1 cellular context compared by ENCODE assay signal in genomic region chr13:113951246-113951999, GRCh38.
A peak's percentile ranks its signal among the peaks of the same experiment; 100 is the strongest.
TF ChIP-seq lines count a peak whose summit lies in the region.

No MANE protein-coding gene starts in this region.

TF ChIP-seq in WTC11, 78 proteins besides CTCF, POLR2A, EP300 and RAD21 (continued from another document):
- TF ChIP-seq, protein P1, sequence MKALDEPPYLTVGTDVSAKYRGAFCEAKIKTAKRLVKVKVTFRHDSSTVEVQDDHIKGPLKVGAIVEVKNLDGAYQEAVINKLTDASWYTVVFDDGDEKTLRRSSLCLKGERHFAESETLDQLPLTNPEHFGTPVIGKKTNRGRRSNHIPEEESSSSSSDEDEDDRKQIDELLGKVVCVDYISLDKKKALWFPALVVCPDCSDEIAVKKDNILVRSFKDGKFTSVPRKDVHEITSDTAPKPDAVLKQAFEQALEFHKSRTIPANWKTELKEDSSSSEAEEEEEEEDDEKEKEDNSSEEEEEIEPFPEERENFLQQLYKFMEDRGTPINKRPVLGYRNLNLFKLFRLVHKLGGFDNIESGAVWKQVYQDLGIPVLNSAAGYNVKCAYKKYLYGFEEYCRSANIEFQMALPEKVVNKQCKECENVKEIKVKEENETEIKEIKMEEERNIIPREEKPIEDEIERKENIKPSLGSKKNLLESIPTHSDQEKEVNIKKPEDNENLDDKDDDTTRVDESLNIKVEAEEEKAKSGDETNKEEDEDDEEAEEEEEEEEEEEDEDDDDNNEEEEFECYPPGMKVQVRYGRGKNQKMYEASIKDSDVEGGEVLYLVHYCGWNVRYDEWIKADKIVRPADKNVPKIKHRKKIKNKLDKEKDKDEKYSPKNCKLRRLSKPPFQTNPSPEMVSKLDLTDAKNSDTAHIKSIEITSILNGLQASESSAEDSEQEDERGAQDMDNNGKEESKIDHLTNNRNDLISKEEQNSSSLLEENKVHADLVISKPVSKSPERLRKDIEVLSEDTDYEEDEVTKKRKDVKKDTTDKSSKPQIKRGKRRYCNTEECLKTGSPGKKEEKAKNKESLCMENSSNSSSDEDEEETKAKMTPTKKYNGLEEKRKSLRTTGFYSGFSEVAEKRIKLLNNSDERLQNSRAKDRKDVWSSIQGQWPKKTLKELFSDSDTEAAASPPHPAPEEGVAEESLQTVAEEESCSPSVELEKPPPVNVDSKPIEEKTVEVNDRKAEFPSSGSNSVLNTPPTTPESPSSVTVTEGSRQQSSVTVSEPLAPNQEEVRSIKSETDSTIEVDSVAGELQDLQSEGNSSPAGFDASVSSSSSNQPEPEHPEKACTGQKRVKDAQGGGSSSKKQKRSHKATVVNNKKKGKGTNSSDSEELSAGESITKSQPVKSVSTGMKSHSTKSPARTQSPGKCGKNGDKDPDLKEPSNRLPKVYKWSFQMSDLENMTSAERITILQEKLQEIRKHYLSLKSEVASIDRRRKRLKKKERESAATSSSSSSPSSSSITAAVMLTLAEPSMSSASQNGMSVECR (CRISPR knock-in tag; IDR thresholded peaks at IDR 0.05; ENCODE audit: borderline replicate concordance): 0 out of 2 replicates have a peak, but pooled peaks have one; percentile 23
- peak; percentile 70; the same call in 1 of the 2 replicates for TF ChIP-seq ZNF263 (CRISPR knock-in tag; IDR thresholded peaks at IDR 0.05; ENCODE audit: low read depth)
- TF ChIP-seq ZNF317 (CRISPR knock-in tag; IDR thresholded peaks at IDR 0.05; ENCODE audit: borderline replicate concordance, low read depth): no peak
- no peak for TF ChIP-seq HMGA2 (CRISPR knock-in tag; IDR thresholded peaks at IDR 0.05)
- no peak for TF ChIP-seq NFYB (CRISPR knock-in tag; conservative IDR thresholded peaks at IDR 0.05; ENCODE audit: low read depth)
- TF ChIP-seq CREM (CRISPR knock-in tag; IDR thresholded peaks at IDR 0.05): no peak
- TF ChIP-seq, protein P2, sequence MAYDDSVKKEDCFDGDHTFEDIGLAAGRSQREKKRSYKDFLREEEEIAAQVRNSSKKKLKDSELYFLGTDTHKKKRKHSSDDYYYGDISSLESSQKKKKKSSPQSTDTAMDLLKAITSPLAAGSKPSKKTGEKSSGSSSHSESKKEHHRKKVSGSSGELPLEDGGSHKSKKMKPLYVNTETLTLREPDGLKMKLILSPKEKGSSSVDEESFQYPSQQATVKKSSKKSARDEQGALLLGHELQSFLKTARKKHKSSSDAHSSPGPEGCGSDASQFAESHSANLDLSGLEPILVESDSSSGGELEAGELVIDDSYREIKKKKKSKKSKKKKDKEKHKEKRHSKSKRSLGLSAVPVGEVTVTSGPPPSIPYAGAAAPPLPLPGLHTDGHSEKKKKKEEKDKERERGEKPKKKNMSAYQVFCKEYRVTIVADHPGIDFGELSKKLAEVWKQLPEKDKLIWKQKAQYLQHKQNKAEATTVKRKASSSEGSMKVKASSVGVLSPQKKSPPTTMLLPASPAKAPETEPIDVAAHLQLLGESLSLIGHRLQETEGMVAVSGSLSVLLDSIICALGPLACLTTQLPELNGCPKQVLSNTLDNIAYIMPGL (CRISPR knock-in tag; IDR thresholded peaks at IDR 0.05): peak; percentile 45; the same call in 1 of the 2 replicates
- no peak for TF ChIP-seq AFF4 (CRISPR knock-in tag; IDR thresholded peaks at IDR 0.05; ENCODE audit: borderline replicate concordance)
- TF ChIP-seq, protein P3, sequence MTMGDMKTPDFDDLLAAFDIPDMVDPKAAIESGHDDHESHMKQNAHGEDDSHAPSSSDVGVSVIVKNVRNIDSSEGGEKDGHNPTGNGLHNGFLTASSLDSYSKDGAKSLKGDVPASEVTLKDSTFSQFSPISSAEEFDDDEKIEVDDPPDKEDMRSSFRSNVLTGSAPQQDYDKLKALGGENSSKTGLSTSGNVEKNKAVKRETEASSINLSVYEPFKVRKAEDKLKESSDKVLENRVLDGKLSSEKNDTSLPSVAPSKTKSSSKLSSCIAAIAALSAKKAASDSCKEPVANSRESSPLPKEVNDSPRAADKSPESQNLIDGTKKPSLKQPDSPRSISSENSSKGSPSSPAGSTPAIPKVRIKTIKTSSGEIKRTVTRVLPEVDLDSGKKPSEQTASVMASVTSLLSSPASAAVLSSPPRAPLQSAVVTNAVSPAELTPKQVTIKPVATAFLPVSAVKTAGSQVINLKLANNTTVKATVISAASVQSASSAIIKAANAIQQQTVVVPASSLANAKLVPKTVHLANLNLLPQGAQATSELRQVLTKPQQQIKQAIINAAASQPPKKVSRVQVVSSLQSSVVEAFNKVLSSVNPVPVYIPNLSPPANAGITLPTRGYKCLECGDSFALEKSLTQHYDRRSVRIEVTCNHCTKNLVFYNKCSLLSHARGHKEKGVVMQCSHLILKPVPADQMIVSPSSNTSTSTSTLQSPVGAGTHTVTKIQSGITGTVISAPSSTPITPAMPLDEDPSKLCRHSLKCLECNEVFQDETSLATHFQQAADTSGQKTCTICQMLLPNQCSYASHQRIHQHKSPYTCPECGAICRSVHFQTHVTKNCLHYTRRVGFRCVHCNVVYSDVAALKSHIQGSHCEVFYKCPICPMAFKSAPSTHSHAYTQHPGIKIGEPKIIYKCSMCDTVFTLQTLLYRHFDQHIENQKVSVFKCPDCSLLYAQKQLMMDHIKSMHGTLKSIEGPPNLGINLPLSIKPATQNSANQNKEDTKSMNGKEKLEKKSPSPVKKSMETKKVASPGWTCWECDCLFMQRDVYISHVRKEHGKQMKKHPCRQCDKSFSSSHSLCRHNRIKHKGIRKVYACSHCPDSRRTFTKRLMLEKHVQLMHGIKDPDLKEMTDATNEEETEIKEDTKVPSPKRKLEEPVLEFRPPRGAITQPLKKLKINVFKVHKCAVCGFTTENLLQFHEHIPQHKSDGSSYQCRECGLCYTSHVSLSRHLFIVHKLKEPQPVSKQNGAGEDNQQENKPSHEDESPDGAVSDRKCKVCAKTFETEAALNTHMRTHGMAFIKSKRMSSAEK (CRISPR knock-in tag; IDR thresholded peaks at IDR 0.05; ENCODE audit: borderline replicate concordance): no peak
- TF ChIP-seq ERG (CRISPR knock-in tag; IDR thresholded peaks at IDR 0.05): no peak
- no peak for TF ChIP-seq TCF7 (CRISPR knock-in tag; IDR thresholded peaks at IDR 0.05; ENCODE audit: low read depth)
- no peak for TF ChIP-seq IRF2 (CRISPR knock-in tag; IDR thresholded peaks at IDR 0.05; ENCODE audit: borderline replicate concordance, low read depth)
- no peak; the same call in 1 of the 2 replicates for TF ChIP-seq FOXP1 (CRISPR knock-in tag; IDR thresholded peaks at IDR 0.05; ENCODE audit: borderline replicate concordance)
- TF ChIP-seq ETV6 (CRISPR knock-in tag; IDR thresholded peaks at IDR 0.05): no peak
- TF ChIP-seq GRHL2 (CRISPR knock-in tag; IDR thresholded peaks at IDR 0.05; ENCODE audit: insufficient replicate concordance, severe bottlenecking): no peak
- no peak for TF ChIP-seq SP1 (CRISPR knock-in tag; conservative IDR thresholded peaks at IDR 0.05)
